In genomic region chr17:49425004-49425286, GRCh38 we compare ENCODE assay signal across 10 cellular contexts.
"Had no signal": no experiment of that assay in that cellular context is flagged by ENCODE, and none has a peak within 500 bp of the region (broad histone marks: within the 10 kb centered on the region; RNA-seq: fewer than 3 reads in every experiment).

No MANE protein-coding gene starts in this region.

- H2AFZ ChIP-seq: GM23248 had no signal

- FAIRE-seq: HepG2 had no signal

- H3K4me1 ChIP-seq: HAP-1 had no signal

- H3K27ac Mint-ChIP-seq: HFFc6 had no signal

- H3K27ac ChIP-seq: GM23248, HL-60 had no signal

- H3K4me1 Mint-ChIP-seq: IgD-negative memory B cell had no signal

- DNase-seq: GM23248, GOT3, H7, HFFc6, KG1 had no signal

- H3K36me3 ChIP-seq: HAP-1 had no signal

- H3K4me3 Mint-ChIP-seq: HFFc6, IgD-negative memory B cell had no signal

- H3K9ac ChIP-seq: GM23248 had no signal

- H3K4me3 ChIP-seq: GM23248, HAP-1 had no signal

- ATAC-seq: HCT116, HepG2 had no signal
